In genomic region chr20:36700438-36700837, GRCh38 we compare ENCODE assay signal across 22 cellular contexts. TPM values are rescaled to one million over a fixed set of nuclear protein-coding genes. Genes with fewer than 3 reads are reported as not detected.
DNase-seq lines count a peak whose midpoint lies in the region; ATAC-seq, FAIRE-seq and TF ChIP-seq lines count a peak whose summit lies in the region.
"Had no signal": no experiment of that assay in that cellular context is flagged by ENCODE, and none has a peak within 500 bp of the region (broad histone marks: within the 10 kb centered on the region; RNA-seq: fewer than 3 reads in every experiment).

No MANE protein-coding gene starts in this region.

- no peaks in the 10 kb centered on the region for H3K27me3 ChIP-seq in HepG2 (ENCODE audit: control insufficient read depth in 1 of 2, insufficient read depth in 2 of 2, low read length in 2 of 2)
- no peaks in the 10 kb centered on the region for H3K27me3 ChIP-seq in right lobe of liver
- H3K27me3 ChIP-seq in K562 (ENCODE audit: control insufficient read depth in 2 of 2, insufficient read depth in 2 of 2, low read length in 2 of 2): no peaks in the 10 kb centered on the region
- no peaks in the 10 kb centered on the region for H3K27me3 ChIP-seq in mesendoderm (ENCODE audit: insufficient read depth, low read length, poor library complexity)
- no peaks in the 10 kb centered on the region for H3K27me3 ChIP-seq in stomach
- H3K27me3 ChIP-seq: BLaER1 treated with 17β-estradiol and CSF1 and Interleukin-3, amounts not matched to agents 10 nM and 100 nM; SJSA1 had no signal

- no peak overlapping the region for H2BK120ac ChIP-seq in mesendoderm (ENCODE audit: low read depth, low read length)

- H2AK5ac ChIP-seq in mesendoderm (ENCODE audit: low read length): no peak overlapping the region

- TF ChIP-seq EP300 in HepG2 (IDR thresholded peaks at IDR 0.05; ENCODE audit: low read depth in 2 of 2, low read length in 2 of 2): no peak
- no peak for TF ChIP-seq EP300 in HepG2 (CRISPR knock-in tag; IDR thresholded peaks at IDR 0.05; ENCODE audit: borderline replicate concordance)
- no peak for TF ChIP-seq EP300 in K562 (IDR thresholded peaks at IDR 0.05; ENCODE audit: low read length)
- TF ChIP-seq EP300 in stomach (IDR thresholded peaks at IDR 0.05): no peak

- POLR2A ChIA-PET in HepG2 (lab: Yijun Ruan, JAX): no interaction called here
- POLR2A ChIA-PET in K562 (lab: Yijun Ruan, JAX): interaction anchor here (0.7 to 2.0 kb wide), 5 partner anchors 10 to 16 kb away, joined by 3 to 6 read pairs (median 3); no protein-coding TSS in a partner anchor

- H3K27ac ChIP-seq in HepG2 (ENCODE audit: extremely low read length, insufficient read depth, low read length) (no peak overlapping the region), right lobe of liver (no peak overlapping the region), K562 (ENCODE audit: extremely low read depth, low read depth, low read length) (peak overlapping the region; percentile 45; the same call in 1 of the 3 replicates), mesendoderm (ENCODE audit: low read depth, low read length) (no peak overlapping the region), stomach (no peak overlapping the region)
- H3K27ac ChIP-seq: BLaER1 treated with 17β-estradiol and CSF1 and Interleukin-3, amounts not matched to agents 10 nM and 100 nM; SJSA1 had no signal

- H3K36me3 ChIP-seq in HepG2 (replicated peaks in 1 of 2; ENCODE audit: control insufficient read depth in 1 of 2, insufficient read depth in 2 of 2, low read length in 2 of 2) (peaks cover 0 to 8% of the 10 kb centered on the region in 2 experiments; a peak in 1 of 5 replicates), right lobe of liver (no peaks in the 10 kb centered on the region), K562 (ENCODE audit: control insufficient read depth, insufficient read depth, low read length) (peaks cover 2% of the 10 kb centered on the region; the same call in 1 of the 3 replicates), mesendoderm (ENCODE audit: control insufficient read depth, insufficient read depth, low read length) (no peaks in the 10 kb centered on the region), stomach (peaks cover 0 to 13% (median 2%) of the 10 kb centered on the region in 4 donors)
- H3K36me3 ChIP-seq: HAP-1, SJSA1 had no signal

- H3K4me1 Mint-ChIP-seq in stimulated activated memory B cell treated with anti-CD40 and anti-IgM and Interleukin-4, amounts not matched to agents 10 μg/mL and 1 μg/mL and 100 μg/mL, for 72 hours: peaks cover 7% of the 10 kb centered on the region

- peak; percentile 85 for ATAC-seq in HepG2
- ATAC-seq in right lobe of liver: no peak
- peak; percentile 89 for ATAC-seq in K562
- ATAC-seq in stimulated activated memory B cell treated with anti-CD40 and anti-IgM and Interleukin-4, amounts not matched to agents 10 μg/mL and 1 μg/mL and 100 μg/mL, for 72 hours: no peak
- ATAC-seq: Right ventricle myocardium inferior had no signal

- no TSS peak for BruUV-seq in HepG2 (replicated peaks; lab: Mats Ljungman, UMichigan)
- BruUV-seq in K562 (replicated peaks; lab: Mats Ljungman, UMichigan): no TSS peak

- H4K5ac ChIP-seq in mesendoderm (ENCODE audit: low read length): no peak overlapping the region

- peaks cover 14% of the 10 kb centered on the region for H3K36me3 Mint-ChIP-seq in stimulated activated memory B cell treated with anti-CD40 and anti-IgM and Interleukin-4, amounts not matched to agents 10 μg/mL and 1 μg/mL and 100 μg/mL, for 72 hours

- no peaks in the 10 kb centered on the region for H3K27me3 Mint-ChIP-seq in stimulated activated memory B cell treated with anti-CD40 and anti-IgM and Interleukin-4, amounts not matched to agents 10 μg/mL and 1 μg/mL and 100 μg/mL, for 72 hours

- H3K4me3 ChIP-seq in HepG2 (replicated peaks in 1 of 3; ENCODE audit: insufficient read depth in 1 of 3, low read depth in 2 of 3, low read length in 3 of 3) (no peak overlapping the region), right lobe of liver (no peak overlapping the region), K562 (no peak overlapping the region), mesendoderm (ENCODE audit: low read length) (no peak overlapping the region), stomach (no peak overlapping the region)
- H3K4me3 ChIP-seq: BLaER1 treated with 17β-estradiol and CSF1 and Interleukin-3, amounts not matched to agents 10 nM and 100 nM; HAP-1; SJSA1 had no signal

- H3K9me1 ChIP-seq in K562 (ENCODE audit: control insufficient read depth, insufficient read depth, low read length): no peaks in the 10 kb centered on the region

- H2BK15ac ChIP-seq in mesendoderm (replicated peaks; ENCODE audit: low read depth): no peak overlapping the region

- intact Hi-C loops in HepG2 (cut with micrococcal nuclease; ENCODE audit: unreplicated experiment): no loop called here
- intact Hi-C loops in right lobe of liver (cut with DNase I): no loop called here
- intact Hi-C loops in K562 (cut with micrococcal nuclease): no loop called here
- intact Hi-C loops in stomach (cut with DNase I; ENCODE audit: low total_unique reads): no loop called here

- peak; percentile 37 for FAIRE-seq in HepG2 (lab: Jason Lieb, UNC)
- peak; percentile 74 for FAIRE-seq in K562 (lab: Jason Lieb, UNC)
- FAIRE-seq: RCC 7860 had no signal

- H3K4me1 ChIP-seq in HepG2 (ENCODE audit: insufficient read depth, low read length) (peaks cover 13% of the 10 kb centered on the region), right lobe of liver (no peaks in the 10 kb centered on the region), K562 (replicated peaks in 1 of 2; ENCODE audit: control insufficient read depth in 2 of 2, insufficient read depth in 2 of 2, low read length in 2 of 2) (peaks cover 0 to 7% of the 10 kb centered on the region in 2 experiments; a peak in 4 of 5 replicates), mesendoderm (ENCODE audit: control insufficient read depth, low read depth, low read length) (no peaks in the 10 kb centered on the region), stomach (no peaks in the 10 kb centered on the region)
- H3K4me1 ChIP-seq: BLaER1 treated with 17β-estradiol and CSF1 and Interleukin-3, amounts not matched to agents 10 nM and 100 nM; SJSA1 had no signal

- H3K79me2 ChIP-seq in HepG2 (ENCODE audit: insufficient read depth, low read length): no peaks in the 10 kb centered on the region
- H3K79me2 ChIP-seq in K562 (ENCODE audit: control insufficient read depth, insufficient read depth, low read length): no peaks in the 10 kb centered on the region
- H3K79me2 ChIP-seq in mesendoderm (ENCODE audit: control insufficient read depth, insufficient read depth, low read length): no peaks in the 10 kb centered on the region

- H3K79me1 ChIP-seq in mesendoderm (ENCODE audit: low read length): no peaks in the 10 kb centered on the region

- H3K56ac ChIP-seq in mesendoderm (ENCODE audit: low read length): no peak overlapping the region

- no peak overlapping the region for H2AFZ ChIP-seq in HepG2 (ENCODE audit: low read length)
- peak overlapping the region; percentile 7 for H2AFZ ChIP-seq in K562 (ENCODE audit: low read depth, low read length)

- H3K9me3 Mint-ChIP-seq in stimulated activated memory B cell treated with anti-CD40 and anti-IgM and Interleukin-4, amounts not matched to agents 10 μg/mL and 1 μg/mL and 100 μg/mL, for 72 hours: no peaks in the 10 kb centered on the region

- no peak overlapping the region for H3K4me2 ChIP-seq in HepG2 (ENCODE audit: low read depth, low read length)
- H3K4me2 ChIP-seq in K562 (ENCODE audit: insufficient read depth, low read length): peak overlapping the region; percentile 24; the same call in 1 of the 2 replicates
- H3K4me2 ChIP-seq in mesendoderm (ENCODE audit: low read length): no peak overlapping the region
- H3K4me2 ChIP-seq: BLaER1 treated with 17β-estradiol and CSF1 and Interleukin-3, amounts not matched to agents 10 nM and 100 nM had no signal

- no peak overlapping the region for H3K23ac ChIP-seq in mesendoderm (ENCODE audit: low read length)

- TF ChIP-seq POLR2A in HepG2 (IDR thresholded peaks at IDR 0.05; ENCODE audit: insufficient read depth in 1 of 2, low read depth in 2 of 2, low read length in 2 of 2): no peak
- no peak for TF ChIP-seq POLR2A in right lobe of liver (IDR thresholded peaks at IDR 0.05)
- no peak for TF ChIP-seq POLR2A in K562 (conservative IDR thresholded peaks at IDR 0.05)
- TF ChIP-seq POLR2A in stomach (IDR thresholded peaks at IDR 0.05): no peak

- H3K4me3 Mint-ChIP-seq in stimulated activated memory B cell treated with anti-CD40 and anti-IgM and Interleukin-4, amounts not matched to agents 10 μg/mL and 1 μg/mL and 100 μg/mL, for 72 hours: no peak overlapping the region

- no peaks in the 10 kb centered on the region for H3K9me3 ChIP-seq in HepG2 (ENCODE audit: low read length)
- H3K9me3 ChIP-seq in right lobe of liver: no peaks in the 10 kb centered on the region
- H3K9me3 ChIP-seq in K562 (replicated peaks; ENCODE audit: control insufficient read depth, insufficient read depth, low read depth, low read length): no peaks in the 10 kb centered on the region
- no peaks in the 10 kb centered on the region for H3K9me3 ChIP-seq in stomach
- H3K9me3 ChIP-seq: HAP-1, SJSA1 had no signal

- in situ Hi-C loops in HepG2 (cut with HindIII; ENCODE audit: extremely low pct_ligation_motif_present, low pct_unique_long_range_greater_than_20kb): no loop called here
- in situ Hi-C loops in K562 (cut with MboI): no loop called here

- H3K4ac ChIP-seq in mesendoderm (ENCODE audit: low read depth, low read length): no peak overlapping the region

- 76% methylated on average over 3 of the region's 3 CpGs for WGBS in HepG2 (ENCODE audit: low lambda C conversion rate)
- 94% methylated on average over 2 of the region's 3 CpGs for WGBS in right lobe of liver (ENCODE audit: insufficient coverage, low coverage, low lambda C conversion rate, missing lambda C conversion rate)
- 14% methylated on average over 3 of the region's 3 CpGs for WGBS in K562 (ENCODE audit: insufficient coverage, low coverage, missing lambda C conversion rate)
- WGBS in mesendoderm (ENCODE audit: extremely low coverage, insufficient coverage, low lambda C conversion rate): no CpG with 5 or more reads among the region's 3 CpGs
- 81 to 87% (median 85%) methylated on average over 3 of the region's 3 CpGs for WGBS in stomach, 5 donors

- peak overlapping the region; percentile 9 for H3K27ac Mint-ChIP-seq in stimulated activated memory B cell treated with anti-CD40 and anti-IgM and Interleukin-4, amounts not matched to agents 10 μg/mL and 1 μg/mL and 100 μg/mL, for 72 hours

- DNase-seq in HepG2 (ENCODE audit: low spot score) (peak; percentile 27), right lobe of liver (no peak), K562 (ENCODE audit: extremely low read depth in 1 of 4, low spot score in 3 of 4) (peak in 3 of 4 experiments; percentile 25 to 68 (median 42)), mesendoderm (peak; percentile 33), NCI-H187 (lab: John Stamatoyannopoulos, UW) (no peak), medulla oblongata (ENCODE audit: extremely low spot score) (no peak), stomach (no peak)
- DNase-seq: 8988T, DMS53, GDM1, IMR-90, NCI-H1105 treated with DMSO at 0.1 percent for 48 hours, NCI-H2081, NCI-H2171 treated with DMSO at 0.1 percent for 48 hours, NCI-H526, OCI-M1 had no signal

- CTCF ChIA-PET in HepG2 (lab: Yijun Ruan, JAX; ENCODE audit: low intra/inter-chr PET ratio, low total read pairs) (no interaction called here), K562 (lab: Yijun Ruan, JAX; ENCODE audit: low intra/inter-chr PET ratio) (no interaction called here)

- H3K9ac ChIP-seq in HepG2 (ENCODE audit: insufficient read depth, low read depth, low read length) (no peak overlapping the region), K562 (ENCODE audit: insufficient read depth in 1 of 2, low read depth in 2 of 2, low read length in 2 of 2) (no peak overlapping the region), mesendoderm (ENCODE audit: low read length) (no peak overlapping the region)
- H3K9ac ChIP-seq: BLaER1 treated with 17β-estradiol and CSF1 and Interleukin-3, amounts not matched to agents 10 nM and 100 nM had no signal

- H4K20me1 ChIP-seq in HepG2 (ENCODE audit: insufficient read depth, low read length) (no peaks in the 10 kb centered on the region), K562 (replicated peaks; ENCODE audit: control insufficient read depth, insufficient read depth, low read length) (no peaks in the 10 kb centered on the region)
- H4K20me1 ChIP-seq: BLaER1 treated with 17β-estradiol and CSF1 and Interleukin-3, amounts not matched to agents 10 nM and 100 nM had no signal

- TF ChIP-seq RAD21 in HepG2 (CRISPR knock-in tag; IDR thresholded peaks at IDR 0.05) (no peak), K562 (CRISPR knock-in tag; conservative IDR thresholded peaks at IDR 0.05 in 1 of 2, IDR thresholded peaks at IDR 0.05 in 1 of 2) (no peak)

- H3K18ac ChIP-seq in mesendoderm (ENCODE audit: low read length): no peak overlapping the region

- H2BK5ac ChIP-seq in mesendoderm (ENCODE audit: low read length): no peak overlapping the region

- TF ChIP-seq CTCF in HepG2 (CRISPR knock-in tag; IDR thresholded peaks at IDR 0.05): no peak
- TF ChIP-seq CTCF in right lobe of liver (IDR thresholded peaks at IDR 0.05): no peak
- no peak for TF ChIP-seq CTCF in K562 (IDR thresholded peaks at IDR 0.05 in 2 of 3, conservative IDR thresholded peaks at IDR 0.05 in 1 of 3; ENCODE audit: insufficient read depth in 2 of 3, low read depth in 1 of 3, low read length in 3 of 3)
- TF ChIP-seq CTCF in stomach (IDR thresholded peaks at IDR 0.05): no peak

- peak overlapping the region; percentile 65 for H4K8ac ChIP-seq in mesendoderm (ENCODE audit: low read depth, low read length)

RNA-seq across cellular contexts. Expression of gene NDRG3, which starts 45.5 kb away (rescaled TPM):
- 36.0 and 43.3 TPM in 2 replicates for total RNA-seq in HepG2 (2016; rRNA removed; fragmentation: Illumina TruSeq; extraction: Trizol)
- total RNA-seq in HepG2 (2016; cell fraction: cytosol; rRNA removed; fragmentation: Illumina TruSeq; extraction: Trizol; ENCODE audit: low read depth): 9.0 and 9.2 TPM in 2 replicates
- 32.4 and 40.5 TPM in 2 replicates for total RNA-seq in HepG2 (2016; cell fraction: insoluble cytoplasmic fraction; rRNA removed; fragmentation: Illumina TruSeq; extraction: Trizol)
- 19.9 and 20.6 TPM in 2 replicates for total RNA-seq in HepG2 (2016; cell fraction: membrane; rRNA removed; fragmentation: Illumina TruSeq; extraction: Trizol)
- 19.9 and 21.0 TPM in 2 replicates for total RNA-seq in HepG2 (2016; cell fraction: nucleus; rRNA removed; fragmentation: Illumina TruSeq; extraction: Trizol)
- polyA plus RNA-seq in HepG2 (2011; rRNA removed): 34.7 and 40.5 TPM in 2 replicates
- 22.4 and 29.5 TPM in 2 replicates for polyA plus RNA-seq in HepG2 (2011; cell fraction: cytosol; rRNA removed)
- 23.6 and 25.0 TPM in 2 replicates for polyA plus RNA-seq in HepG2 (2011; cell fraction: nucleus; rRNA removed)
- polyA plus RNA-seq in HepG2 (2012): 22.6 and 26.8 TPM in 2 replicates
- polyA plus RNA-seq in HepG2 (2016; cell fraction: cytosol; fragmentation: Illumina TruSeq; extraction: Trizol; ENCODE audit: low read depth): 8.7 and 8.9 TPM in 2 replicates
- 48.1 and 49.0 TPM in 2 replicates for polyA plus RNA-seq in HepG2 (2016; cell fraction: insoluble cytoplasmic fraction; fragmentation: Illumina TruSeq; extraction: Trizol; ENCODE audit: low read depth)
- polyA plus RNA-seq in HepG2 (2016; cell fraction: membrane; fragmentation: Illumina TruSeq; extraction: Trizol; ENCODE audit: low read depth): 17.2 and 18.2 TPM in 2 replicates
- polyA plus RNA-seq in HepG2 (2016; cell fraction: nucleus; fragmentation: Illumina TruSeq; extraction: Trizol; ENCODE audit: insufficient read depth, low read depth): 38.9 and 42.1 TPM in 2 replicates
- polyA minus RNA-seq in HepG2 (2011; rRNA and poly(A)+ RNA removed; ENCODE audit: low replicate concordance): 44.9 and 55.2 TPM in 2 replicates
- polyA minus RNA-seq in HepG2 (2011; cell fraction: cytosol; rRNA and poly(A)+ RNA removed): 25.7 and 31.2 TPM in 2 replicates
- polyA minus RNA-seq in HepG2 (2011; cell fraction: nucleus; rRNA and poly(A)+ RNA removed): 16.4 and 19.6 TPM in 2 replicates
- 1 to 10 TPM; 5.2 to 8.0 (median 7.0) TPM for total RNA-seq in right lobe of liver
- 20.4 and 24.9 TPM in 2 replicates for total RNA-seq in K562 (2011; cell fraction: chromatin; rRNA removed; ENCODE audit: low replicate concordance)
- total RNA-seq in K562 (2011; cell fraction: nucleolus; rRNA removed): 8.9 and 9.0 TPM in 2 replicates
- 13.2 and 20.0 TPM in 2 replicates for total RNA-seq in K562 (2011; cell fraction: nucleoplasm; rRNA removed)
- 14.9 and 20.8 TPM in 2 replicates for total RNA-seq in K562 (2014; rRNA removed)
- total RNA-seq in K562 (2014; rRNA removed; fragmentation: Illumina TruSeq; extraction: Trizol): 26.6 and 28.3 TPM in 2 replicates
- 23.0 and 24.4 TPM in 2 replicates for total RNA-seq in K562 (2015; rRNA removed; fragmentation: Illumina TruSeq; extraction: Trizol)
- total RNA-seq in K562 (2021): 24.5 and 25.6 TPM in 2 replicates
- polyA plus RNA-seq in K562 (2011; rRNA removed): 25.0 and 27.6 TPM in 2 replicates
- polyA plus RNA-seq in K562 (2011; cell fraction: cytosol; rRNA removed): 23.3 and 24.8 TPM in 2 replicates
- 20.6 and 24.7 TPM in 2 replicates for polyA plus RNA-seq in K562 (2011; cell fraction: nucleus; rRNA removed)
- polyA plus RNA-seq in K562 (2012): 22.5 and 24.6 TPM in 2 replicates
- 32.1 and 39.4 TPM in 2 replicates for polyA plus RNA-seq in K562 (2014; fragmentation: Illumina TruSeq; extraction: Trizol)
- polyA plus RNA-seq in K562 (2014; fragmentation: Nextera tagmentation; extraction: Ambion mirVana): 10 to 100 TPM; 15.2 to 23.8 TPM
- 14.6 and 19.0 TPM in 2 replicates for polyA plus RNA-seq in K562 (2014; rRNA removed)
- 18.8 and 25.3 TPM in 2 replicates for polyA minus RNA-seq in K562 (2011; rRNA and poly(A)+ RNA removed)
- polyA minus RNA-seq in K562 (2011; cell fraction: cytosol; rRNA and poly(A)+ RNA removed): 19.8 and 26.8 TPM in 2 replicates
- 2.8 and 6.2 TPM in 2 replicates for polyA minus RNA-seq in K562 (2011; cell fraction: nucleus; rRNA and poly(A)+ RNA removed)
- polyA plus RNA-seq in mesendoderm (2013, experiment 1 of 2): 17.7 TPM
- 17.4 TPM for polyA plus RNA-seq in mesendoderm (2013, experiment 2 of 2)
- total RNA-seq in stomach: 10 to 100 TPM in 1 of 5 donors, 1 to 10 TPM in 4; 5.8 to 91.6 (median 7.6) TPM
- 10 to 100 TPM; 14.6 to 21.7 (median 16.1) TPM for polyA plus RNA-seq in stomach

RNA-seq across cellular contexts. Expression of gene SLA2, which starts 54.4 kb away (rescaled TPM):
- total RNA-seq in HepG2 (2016; rRNA removed; fragmentation: Illumina TruSeq; extraction: Trizol): 1.6 and 1.8 TPM in 2 replicates
- total RNA-seq in HepG2 (2016; cell fraction: cytosol; rRNA removed; fragmentation: Illumina TruSeq; extraction: Trizol; ENCODE audit: low read depth): 0.20 and 0.71 TPM in 2 replicates
- 1.7 and 2.2 TPM in 2 replicates for total RNA-seq in HepG2 (2016; cell fraction: insoluble cytoplasmic fraction; rRNA removed; fragmentation: Illumina TruSeq; extraction: Trizol)
- total RNA-seq in HepG2 (2016; cell fraction: membrane; rRNA removed; fragmentation: Illumina TruSeq; extraction: Trizol): 1.8 TPM in 2 replicates
- total RNA-seq in HepG2 (2016; cell fraction: nucleus; rRNA removed; fragmentation: Illumina TruSeq; extraction: Trizol): 0.94 and 1.2 TPM in 2 replicates
- 3.6 and 4.5 TPM in 2 replicates for polyA plus RNA-seq in HepG2 (2011; rRNA removed)
- polyA plus RNA-seq in HepG2 (2011; cell fraction: cytosol; rRNA removed): 4.4 and 4.5 TPM in 2 replicates
- 2.9 and 3.0 TPM in 2 replicates for polyA plus RNA-seq in HepG2 (2011; cell fraction: nucleus; rRNA removed)
- 1.2 and 2.0 TPM in 2 replicates for polyA plus RNA-seq in HepG2 (2012)
- polyA plus RNA-seq in HepG2 (2016; cell fraction: cytosol; fragmentation: Illumina TruSeq; extraction: Trizol; ENCODE audit: low read depth): 0.62 and 0.83 TPM in 2 replicates
- 2.6 TPM in 2 replicates for polyA plus RNA-seq in HepG2 (2016; cell fraction: insoluble cytoplasmic fraction; fragmentation: Illumina TruSeq; extraction: Trizol; ENCODE audit: low read depth)
- polyA plus RNA-seq in HepG2 (2016; cell fraction: membrane; fragmentation: Illumina TruSeq; extraction: Trizol; ENCODE audit: low read depth): 1.6 TPM in 2 replicates
- polyA plus RNA-seq in HepG2 (2016; cell fraction: nucleus; fragmentation: Illumina TruSeq; extraction: Trizol; ENCODE audit: insufficient read depth, low read depth): 2.1 TPM in 2 replicates
- 0.09 and 3.5 TPM in 2 replicates for polyA minus RNA-seq in HepG2 (2011; rRNA and poly(A)+ RNA removed; ENCODE audit: low replicate concordance)
- 1.5 and 1.6 TPM in 2 replicates for polyA minus RNA-seq in HepG2 (2011; cell fraction: cytosol; rRNA and poly(A)+ RNA removed)
- 1.2 and 1.3 TPM in 2 replicates for polyA minus RNA-seq in HepG2 (2011; cell fraction: nucleus; rRNA and poly(A)+ RNA removed)
- under 1 TPM; 0.18 to 0.50 (median 0.32) TPM for total RNA-seq in right lobe of liver
- 0.21 TPM in 1 of 2 replicates, not detected in the other for total RNA-seq in K562 (2011; cell fraction: chromatin; rRNA removed; ENCODE audit: low replicate concordance)
- not detected in 2 replicates for total RNA-seq in K562 (2011; cell fraction: nucleolus; rRNA removed)
- not detected in 2 replicates for total RNA-seq in K562 (2011; cell fraction: nucleoplasm; rRNA removed)
- total RNA-seq in K562 (2014; rRNA removed): not detected in 2 replicates
- not detected in 2 replicates for total RNA-seq in K562 (2014; rRNA removed; fragmentation: Illumina TruSeq; extraction: Trizol)
- 0.07 and 0.08 TPM in 2 replicates for total RNA-seq in K562 (2015; rRNA removed; fragmentation: Illumina TruSeq; extraction: Trizol)
- 0.07 and 0.13 TPM in 2 replicates for total RNA-seq in K562 (2021)
- polyA plus RNA-seq in K562 (2011; rRNA removed): not detected in 2 replicates
- 0.03 and 0.06 TPM in 2 replicates for polyA plus RNA-seq in K562 (2011; cell fraction: cytosol; rRNA removed)
- 0.04 TPM in 1 of 2 replicates, not detected in the other for polyA plus RNA-seq in K562 (2011; cell fraction: nucleus; rRNA removed)
- 0.08 and 0.09 TPM in 2 replicates for polyA plus RNA-seq in K562 (2012)
- polyA plus RNA-seq in K562 (2014; fragmentation: Illumina TruSeq; extraction: Trizol): 0.07 TPM in 1 of 2 replicates, not detected in the other
- not detected for polyA plus RNA-seq in K562 (2014; fragmentation: Nextera tagmentation; extraction: Ambion mirVana)
- polyA plus RNA-seq in K562 (2014; rRNA removed): not detected in 2 replicates
- 0.06 TPM in 1 of 2 replicates, not detected in the other for polyA minus RNA-seq in K562 (2011; rRNA and poly(A)+ RNA removed)
- not detected in 2 replicates for polyA minus RNA-seq in K562 (2011; cell fraction: cytosol; rRNA and poly(A)+ RNA removed)
- not detected in 2 replicates for polyA minus RNA-seq in K562 (2011; cell fraction: nucleus; rRNA and poly(A)+ RNA removed)
- 0.10 TPM for polyA plus RNA-seq in mesendoderm (2013, experiment 1 of 2)
- polyA plus RNA-seq in mesendoderm (2013, experiment 2 of 2): 0.07 TPM
- total RNA-seq in stomach: 1 to 10 TPM in 3 of 5 donors, not detected in 2; 1.3 to 8.7 (median 1.3) TPM
- 1 to 10 TPM in 1 of 3 donors, under 1 TPM in 2; 0.25 to 2.7 (median 0.56) TPM for polyA plus RNA-seq in stomach
- total RNA-seq: IMR-90, SJSA1 had no signal

Comparison
In these comparisons a context has a peak if more than half of its experiments do, and no peak if none do; other contexts are left out.
1. ATAC-seq: peak in HepG2 (single experiment) and K562 (single experiment); none in right lobe of liver (0 of 4) and stimulated activated memory B cell treated with anti-CD40 and anti-IgM and Interleukin-4, amounts not matched to agents 10 μg/mL and 1 μg/mL and 100 μg/mL, for 72 hours (single experiment).
2. DNase-seq: peak in HepG2 (single experiment), K562 (3 of 4) and mesendoderm (single experiment); none in right lobe of liver (0 of 3), NCI-H187 (0 of 2), medulla oblongata (single experiment) and stomach (single experiment).
3. Of the 241 proteins assayed by ChIP-seq in both HepG2 and K562: peak only in HepG2: ATF1 and PBX2; only in K562: DPF2 and SOX6; in both: none; in neither: 236; mixed calls (peak in some experiments, not most) for 1.